In the genomic region with DNA sequence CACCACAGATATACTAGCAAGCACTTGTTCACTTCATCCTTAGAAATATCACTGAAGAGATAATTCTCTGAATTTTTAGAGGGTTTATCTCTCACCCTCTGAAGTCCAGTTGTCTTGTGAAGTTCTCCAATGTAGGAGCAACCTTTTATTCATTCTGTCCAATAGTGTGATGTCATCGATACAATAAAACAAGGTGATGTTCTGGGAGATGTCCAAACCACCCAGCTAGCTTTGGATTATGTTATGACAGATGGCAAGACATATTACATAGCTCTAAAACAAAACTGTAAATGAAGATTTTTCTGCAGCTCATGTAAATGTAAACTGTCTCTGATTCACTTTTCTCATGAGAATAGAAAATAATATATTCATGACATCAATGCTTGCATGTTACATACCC, we compare ENCODE assay signal across 19 cellular contexts.
DNase-seq lines count a peak whose midpoint lies in the region; ATAC-seq, FAIRE-seq and TF ChIP-seq lines count a peak whose summit lies in the region.
"Had no signal": no experiment of that assay in that cellular context is flagged by ENCODE, and none has a peak within 500 bp of the region (broad histone marks: within the 10 kb centered on the region; RNA-seq: fewer than 3 reads in every experiment).

No MANE protein-coding gene starts in this region.

- intact Hi-C loops in HepG2 (cut with micrococcal nuclease; ENCODE audit: unreplicated experiment), result no loop called here
- intact Hi-C loops in right lobe of liver (cut with DNase I), result no loop called here

- no peaks in the 10 kb centered on the region for H4K20me1 ChIP-seq in HepG2 (ENCODE audit: insufficient read depth, low read length)

- no peaks in the 10 kb centered on the region for H3K79me2 ChIP-seq in HepG2 (ENCODE audit: insufficient read depth, low read length)

- no peak overlapping the region for H2AFZ ChIP-seq in HepG2 (ENCODE audit: low read length)

- H3K27me3 ChIP-seq in HepG2 (ENCODE audit: control insufficient read depth in 1 of 2, insufficient read depth in 2 of 2, low read length in 2 of 2), result no peaks in the 10 kb centered on the region
- no peaks in the 10 kb centered on the region for H3K27me3 ChIP-seq in right lobe of liver

- CTCF ChIA-PET in HepG2 (lab: Yijun Ruan, JAX; ENCODE audit: low intra/inter-chr PET ratio, low total read pairs), result no interaction called here

- no peak for TF ChIP-seq RAD21 in HepG2 (CRISPR knock-in tag; IDR thresholded peaks at IDR 0.05)

- no TSS peak for BruUV-seq in HepG2 (replicated peaks; lab: Mats Ljungman, UMichigan)

- H3K9me3 ChIP-seq in HepG2 (ENCODE audit: low read length) (peaks cover 41% of the 10 kb centered on the region), right lobe of liver (no peaks in the 10 kb centered on the region), SK-N-MC (ENCODE audit: low read depth, low read length) (no peaks in the 10 kb centered on the region)
- H3K9me3 ChIP-seq: HAP-1 had no signal

- WGBS in HepG2 (ENCODE audit: low lambda C conversion rate), result 0% methylated on average over 1 of the region's 1 CpG
- WGBS in right lobe of liver (ENCODE audit: insufficient coverage, low coverage, low lambda C conversion rate, missing lambda C conversion rate), result 82% methylated on average over 1 of the region's 1 CpG

- DNase-seq in HepG2 (ENCODE audit: low spot score) (no peak), right lobe of liver (no peak), NCI-H1694 (lab: John Stamatoyannopoulos, UW) (peak; percentile 39), SK-N-MC (ENCODE audit: low read depth, low spot score) (no peak), globus pallidus (ENCODE audit: low spot score) (no peak), RKO (ENCODE audit: low spot score) (no peak)
- DNase-seq: C1 segment of cervical spinal cord; Calu3; CD4-positive, alpha-beta T cell; DMS153; DMS79 treated with DMSO at 0.1 percent for 48 hours; EL; GDM1; HFFc6 had no signal

- in situ Hi-C loops in HepG2 (cut with HindIII; ENCODE audit: extremely low pct_ligation_motif_present, low pct_unique_long_range_greater_than_20kb), result no loop called here

- no peak overlapping the region for H3K4me2 ChIP-seq in HepG2 (ENCODE audit: low read depth, low read length)

- no peak overlapping the region for H3K4me3 ChIP-seq in HepG2 (replicated peaks in 1 of 3; ENCODE audit: insufficient read depth in 1 of 3, low read depth in 2 of 3, low read length in 3 of 3)
- no peak overlapping the region for H3K4me3 ChIP-seq in right lobe of liver
- H3K4me3 ChIP-seq in SK-N-MC, result 0 out of 2 replicates have a peak overlapping the region, but pooled peaks have one; percentile 40
- H3K4me3 ChIP-seq: HAP-1 had no signal

- no peak for TF ChIP-seq CTCF in HepG2 (CRISPR knock-in tag; IDR thresholded peaks at IDR 0.05)
- TF ChIP-seq CTCF in right lobe of liver (IDR thresholded peaks at IDR 0.05), result no peak

- TF ChIP-seq POLR2A in HepG2 (IDR thresholded peaks at IDR 0.05; ENCODE audit: insufficient read depth in 1 of 2, low read depth in 2 of 2, low read length in 2 of 2) (no peak), right lobe of liver (IDR thresholded peaks at IDR 0.05) (no peak)

- no peak for ATAC-seq in HepG2
- no peak for ATAC-seq in right lobe of liver
- ATAC-seq in GM19351 (IDR thresholded peaks at IDR 0.05; ENCODE audit: unreplicated experiment), result no peak

- H3K9ac ChIP-seq in HepG2 (ENCODE audit: insufficient read depth, low read depth, low read length) (no peak overlapping the region), SK-N-MC (ENCODE audit: insufficient read length) (no peak overlapping the region)

- POLR2A ChIA-PET in HepG2 (lab: Yijun Ruan, JAX), result no interaction called here

- H3K4me1 ChIP-seq in HepG2 (ENCODE audit: insufficient read depth, low read length) (no peaks in the 10 kb centered on the region), right lobe of liver (no peaks in the 10 kb centered on the region)
- H3K4me1 ChIP-seq: HAP-1 had no signal

- TF ChIP-seq EP300 in HepG2 (IDR thresholded peaks at IDR 0.05; ENCODE audit: low read depth in 2 of 2, low read length in 2 of 2), result no peak
- TF ChIP-seq EP300 in HepG2 (CRISPR knock-in tag; IDR thresholded peaks at IDR 0.05; ENCODE audit: borderline replicate concordance), result no peak

- H3K36me3 ChIP-seq in HepG2 (replicated peaks in 1 of 2; ENCODE audit: control insufficient read depth in 1 of 2, insufficient read depth in 2 of 2, low read length in 2 of 2) (no peaks in the 10 kb centered on the region), right lobe of liver (no peaks in the 10 kb centered on the region), SK-N-MC (ENCODE audit: insufficient read depth, low read length) (no peaks in the 10 kb centered on the region)
- H3K36me3 ChIP-seq: HAP-1 had no signal

- FAIRE-seq in HepG2 (lab: Jason Lieb, UNC), result no peak
- FAIRE-seq: A204.1, GM19239, H1 had no signal

- no peak overlapping the region for H3K27ac ChIP-seq in HepG2 (ENCODE audit: extremely low read length, insufficient read depth, low read length)
- H3K27ac ChIP-seq in right lobe of liver, result no peak overlapping the region
- no peak overlapping the region for H3K27ac ChIP-seq in SK-N-MC

TF ChIP-seq in HepG2, 621 proteins besides CTCF, POLR2A, EP300 and RAD21:
- TF ChIP-seq ZSCAN31 (CRISPR knock-in tag; IDR thresholded peaks at IDR 0.05; ENCODE audit: low read depth) (no peak), CREB1 (IDR thresholded peaks at IDR 0.05) (peak; percentile 46), CREB1 (CRISPR knock-in tag; IDR thresholded peaks at IDR 0.05) (no peak), ATF7 (IDR thresholded peaks at IDR 0.05) (peak; percentile 76), ATF7 (CRISPR knock-in tag; IDR thresholded peaks at IDR 0.05) (no peak)
